1 cellular context compared by ENCODE assay signal in genomic region chr21:29181799-29182470, GRCh38.
A peak's percentile ranks its signal among the peaks of the same experiment; 100 is the strongest.
TF ChIP-seq lines count a peak whose summit lies in the region.

No MANE protein-coding gene starts in this region.

TF ChIP-seq in HepG2, 621 proteins besides CTCF, POLR2A, EP300 and RAD21 (continued from another document):
- peak; percentile 23; the same call in 1 of the 2 replicates for TF ChIP-seq ARID5B (CRISPR knock-in tag; IDR thresholded peaks at IDR 0.05)
- TF ChIP-seq RCOR2 (CRISPR knock-in tag; IDR thresholded peaks at IDR 0.05) = no peak
- no peak for TF ChIP-seq NAIF1 (CRISPR knock-in tag; IDR thresholded peaks at IDR 0.05; ENCODE audit: borderline replicate concordance)
- TF ChIP-seq FOSL2 (CRISPR knock-in tag; IDR thresholded peaks at IDR 0.05) = peak; percentile 35
- TF ChIP-seq SP5 (CRISPR knock-in tag; IDR thresholded peaks at IDR 0.05; ENCODE audit: borderline replicate concordance, low read depth) = peak; percentile 55; the same call in 1 of the 2 replicates
- TF ChIP-seq ZNF639 (CRISPR knock-in tag; conservative IDR thresholded peaks at IDR 0.05) = no peak
- no peak for TF ChIP-seq REPIN1 (CRISPR knock-in tag; IDR thresholded peaks at IDR 0.05; ENCODE audit: borderline replicate concordance, low read depth)
